In genomic region chr15:92745845-92746271, GRCh38 we compare ENCODE assay signal across 25 cellular contexts.
"Had no signal": no experiment of that assay in that cellular context is flagged by ENCODE, and none has a peak within 500 bp of the region (broad histone marks: within the 10 kb centered on the region; RNA-seq: fewer than 3 reads in every experiment).

No MANE protein-coding gene starts in this region.

- H3K4me2 ChIP-seq: SK-N-SH had no signal

- H3K9me3 ChIP-seq: ascending aorta, breast epithelium, SJSA1, SK-N-SH had no signal

- H3K4me3 ChIP-seq: ascending aorta, breast epithelium, SJSA1 had no signal

- H3K36me3 ChIP-seq: ascending aorta, breast epithelium, SJSA1 had no signal

- DNase-seq: activated CD4-positive, alpha-beta T cell treated with anti-CD3 and anti-CD28 coated beads for 36 hours; activated CD4-positive, alpha-beta T cell treated with anti-CD3 and anti-CD28 coated beads, Interleukin-2, amount 10 ng/mL, durations not matched to agents 7 days and 5 days; activated CD4-positive, alpha-beta T cell treated with anti-CD3 and anti-CD28 coated beads, Interleukin-2, amount 50 U/mL, for 48 hours; activated CD8-positive, alpha-beta T cell treated with anti-CD3 and anti-CD28 coated beads, Interleukin-2, amount 10 ng/mL, durations not matched to agents 7 days and 5 days; activated gamma-delta T cell; activated naive CD4-positive, alpha-beta T cell treated with Interleukin-2 at 50 U/mL for 16 hours; activated naive CD8-positive, alpha-beta T cell treated with anti-CD3 and anti-CD28 coated beads, Interleukin-2, amount 10 ng/mL, durations not matched to agents 7 days and 5 days; activated T-cell treated with anti-CD3 and anti-CD28 coated beads, Interleukin-2, amount 50 U/mL, for 24 hours; amygdala; Kasumi-1; MM.1S; MV-4-11; NCI-H1092; NCI-H1436 treated with DMSO at 0.1 percent for 48 hours; NCI-H1694 treated with DMSO at 0.1 percent for 48 hours; NCI-H2029; NCI-H345; NCI-H524 treated with DMSO at 0.1 percent for 48 hours; RPMI8226; SHP77 treated with DMSO at 0.1 percent for 48 hours; SK-N-SH had no signal

- H3K27me3 ChIP-seq: ascending aorta, breast epithelium had no signal

- H3K9me2 ChIP-seq: SK-N-SH had no signal

- FAIRE-seq: TTC549 had no signal

- H3K4me1 ChIP-seq: ascending aorta, breast epithelium, SJSA1 had no signal

- H3K27ac ChIP-seq: ascending aorta, breast epithelium, SJSA1 had no signal
